ENCODE assay signal across 8 cellular contexts in genomic region chr12:98594050-98594853, GRCh38. TPM values are rescaled to one million over a fixed set of nuclear protein-coding genes. Genes with fewer than 3 reads are reported as not detected.
DNase-seq lines count a peak whose midpoint lies in the region; ATAC-seq and TF ChIP-seq lines count a peak whose summit lies in the region.

No MANE protein-coding gene starts in this region.

- H3K27ac ChIP-seq in dorsolateral prefrontal cortex: peak overlapping the region; percentile 71 to 100 (median 97)
- peak overlapping the region; percentile 82 for H3K27ac ChIP-seq in mesenchymal stem cell (ENCODE audit: low read length, poor library complexity, severe bottlenecking)
- peak overlapping the region; percentile 93 for H3K27ac ChIP-seq in suprapubic skin

- H2AK5ac ChIP-seq in mesenchymal stem cell (ENCODE audit: low read length, severe bottlenecking): peak overlapping the region; percentile 86

- H3K4me3 ChIP-seq in dorsolateral prefrontal cortex (peak overlapping the region; percentile 69 to 100 (median 97)), mesenchymal stem cell (ENCODE audit: insufficient read depth in 1 of 2, low read depth in 1 of 2, low read length in 2 of 2) (peak overlapping the region; percentile 94 to 99), suprapubic skin (peak overlapping the region; percentile 67)

- H3K9ac ChIP-seq in mesenchymal stem cell (ENCODE audit: low read length): peak overlapping the region; percentile 99

- peak overlapping the region; percentile 99 to 100 for H3K14ac ChIP-seq in mesenchymal stem cell (ENCODE audit: low read length in 2 of 2)

- H2AFZ ChIP-seq in mesenchymal stem cell (ENCODE audit: low read depth, low read length): peak overlapping the region; percentile 18

- no peak for TF ChIP-seq POLR2A in suprapubic skin (IDR thresholded peaks at IDR 0.05)
- no peak for TF ChIP-seq POLR2A in GM18505 (IDR thresholded peaks at IDR 0.05; ENCODE audit: borderline replicate concordance, extremely low read depth, insufficient read depth, insufficient read length)

- H2BK5ac ChIP-seq in mesenchymal stem cell (ENCODE audit: low read depth, low read length, poor library complexity, severe bottlenecking): peak overlapping the region; percentile 87

- H3K79me1 ChIP-seq in mesenchymal stem cell (replicated peaks; ENCODE audit: low read length, poor library complexity, severe bottlenecking): no peaks in the 10 kb centered on the region

- no peak for TF ChIP-seq CTCF in dorsolateral prefrontal cortex (IDR thresholded peaks at IDR 0.05 in 54 of 56, conservative IDR thresholded peaks at IDR 0.05 in 2 of 56; ENCODE audit: low read depth in 1 of 56, partially characterized antibody in 56 of 56)
- TF ChIP-seq CTCF in suprapubic skin (IDR thresholded peaks at IDR 0.05): no peak

- H2BK120ac ChIP-seq in mesenchymal stem cell (ENCODE audit: low read depth, low read length): peak overlapping the region; percentile 87

- H3K4me2 ChIP-seq in mesenchymal stem cell (ENCODE audit: low read length, poor library complexity, severe bottlenecking): peak overlapping the region; percentile 59

- no peaks in the 10 kb centered on the region for H3K9me3 ChIP-seq in mesenchymal stem cell (ENCODE audit: control insufficient read depth, low read length)
- H3K9me3 ChIP-seq in suprapubic skin: no peaks in the 10 kb centered on the region

- H3K4me1 ChIP-seq in mesenchymal stem cell (ENCODE audit: control insufficient read depth, insufficient read depth, low read depth, low read length): peaks cover 4% of the 10 kb centered on the region
- H3K4me1 ChIP-seq in suprapubic skin: peaks cover 17% of the 10 kb centered on the region

- peak overlapping the region; percentile 99 for H3K4ac ChIP-seq in mesenchymal stem cell (ENCODE audit: low read depth in 1 of 2, low read length in 2 of 2)

- peak overlapping the region; percentile 71 to 77 for H2BK12ac ChIP-seq in mesenchymal stem cell (ENCODE audit: low read length in 2 of 2)

- ATAC-seq in HG02588 (IDR thresholded peaks at IDR 0.05; ENCODE audit: unreplicated experiment) (peak; percentile 14), GM18505 (IDR thresholded peaks at IDR 0.05; ENCODE audit: unreplicated experiment) (no peak)

- DNase-seq in EL (peak; percentile 21), SK-N-DZ (ENCODE audit: low spot score) (peak; percentile 13), dorsolateral prefrontal cortex (peak in 6 of 10 donors; percentile 15 to 48 (median 26)), mesenchymal stem cell (peak; percentile 42), suprapubic skin (ENCODE audit: low spot score in 2 of 2) (peak in 1 of 2 donors; percentile 86), iPS-NIHi7 (ENCODE audit: extremely low spot score) (no peak)

- TF ChIP-seq EP300 in suprapubic skin (IDR thresholded peaks at IDR 0.05): no peak

- H3K27me3 ChIP-seq in dorsolateral prefrontal cortex (no peaks in the 10 kb centered on the region), mesenchymal stem cell (ENCODE audit: control insufficient read depth in 1 of 2, insufficient read depth in 1 of 2, low read length in 2 of 2) (no peaks in the 10 kb centered on the region), suprapubic skin (no peaks in the 10 kb centered on the region)

- WGBS in mesenchymal stem cell: under 1% methylated on average over 35 of the region's 36 CpGs
- WGBS in suprapubic skin: 0% methylated on average over 19 of the region's 36 CpGs

- H3K18ac ChIP-seq in mesenchymal stem cell (ENCODE audit: low read depth in 1 of 2, low read length in 2 of 2): peak overlapping the region; percentile 97 to 99

- H4K8ac ChIP-seq in mesenchymal stem cell (ENCODE audit: low read length): peak overlapping the region; percentile 92

- peak overlapping the region; percentile 70 for H2BK15ac ChIP-seq in mesenchymal stem cell (ENCODE audit: low read depth, poor library complexity, severe bottlenecking)

- peaks cover 17 to 36% of the 10 kb centered on the region in 2 experiments for H3K36me3 ChIP-seq in mesenchymal stem cell (ENCODE audit: control insufficient read depth in 1 of 2, insufficient read depth in 2 of 2, low read depth in 1 of 2, low read length in 2 of 2)
- H3K36me3 ChIP-seq in suprapubic skin: peaks cover 31% of the 10 kb centered on the region

- peak overlapping the region in 1 of 2 experiments; percentile 96 for H3K23ac ChIP-seq in mesenchymal stem cell (ENCODE audit: low read length in 2 of 2)

- H4K91ac ChIP-seq in mesenchymal stem cell (ENCODE audit: low read length): peak overlapping the region; percentile 99

- intact Hi-C loops in dorsolateral prefrontal cortex (cut with DNase I): loop anchor here in 1 of 2 donors (2.0 kb wide), 1 partner anchor 51 kb away; the partner anchor contains the start of genes APAF1 and IKBIP

RNA-seq across cellular contexts. Expression of gene SLC25A3, which starts 0.8 kb away (rescaled TPM):
- 785 and 1,138 TPM in 2 replicates for polyA plus RNA-seq in SK-N-DZ (2014; cell fraction: cytosol; rRNA removed)
- 519 and 667 TPM in 2 replicates for polyA plus RNA-seq in SK-N-DZ (2014; cell fraction: nucleus; rRNA removed)
- total RNA-seq in dorsolateral prefrontal cortex: 100 to 1,000 TPM; 217 to 466 (median 347) TPM
- polyA plus RNA-seq in mesenchymal stem cell (2013, experiment 1 of 2): 635 TPM
- 635 TPM for polyA plus RNA-seq in mesenchymal stem cell (2013, experiment 2 of 2)
- 100 to 1,000 TPM; 375 to 558 (median 498) TPM for total RNA-seq in suprapubic skin

RNA-seq across cellular contexts. Expression of gene IKBIP, which starts 50.3 kb away (rescaled TPM):
- 24.2 and 24.3 TPM in 2 replicates for polyA plus RNA-seq in SK-N-DZ (2014; cell fraction: cytosol; rRNA removed)
- polyA plus RNA-seq in SK-N-DZ (2014; cell fraction: nucleus; rRNA removed): 10.0 and 14.5 TPM in 2 replicates
- total RNA-seq in dorsolateral prefrontal cortex: 1 to 10 TPM; 1.4 to 7.5 (median 3.1) TPM
- polyA plus RNA-seq in mesenchymal stem cell (2013, experiment 1 of 2): 126 TPM
- polyA plus RNA-seq in mesenchymal stem cell (2013, experiment 2 of 2): 130 TPM
- total RNA-seq in suprapubic skin: 1 to 10 TPM; 2.5 to 4.0 (median 3.4) TPM

RNA-seq across cellular contexts. Expression of gene APAF1, which starts 50.8 kb away (rescaled TPM):
- 23.4 and 25.3 TPM in 2 replicates for polyA plus RNA-seq in SK-N-DZ (2014; cell fraction: cytosol; rRNA removed)
- polyA plus RNA-seq in SK-N-DZ (2014; cell fraction: nucleus; rRNA removed): 12.8 and 13.8 TPM in 2 replicates
- total RNA-seq in dorsolateral prefrontal cortex (10 to 100 TPM in 117 of 120 experiments, 1 to 10 TPM in 3; 9.1 to 25.1 (median 14.5) TPM), suprapubic skin (10 to 100 TPM in 3 of 4 donors, 1 to 10 TPM in 1; 6.2 to 19.7 (median 11.5) TPM)
- 11.0 TPM for polyA plus RNA-seq in mesenchymal stem cell (2013, experiment 1 of 2)
- polyA plus RNA-seq in mesenchymal stem cell (2013, experiment 2 of 2): 10.8 TPM
